In the genomic region with DNA sequence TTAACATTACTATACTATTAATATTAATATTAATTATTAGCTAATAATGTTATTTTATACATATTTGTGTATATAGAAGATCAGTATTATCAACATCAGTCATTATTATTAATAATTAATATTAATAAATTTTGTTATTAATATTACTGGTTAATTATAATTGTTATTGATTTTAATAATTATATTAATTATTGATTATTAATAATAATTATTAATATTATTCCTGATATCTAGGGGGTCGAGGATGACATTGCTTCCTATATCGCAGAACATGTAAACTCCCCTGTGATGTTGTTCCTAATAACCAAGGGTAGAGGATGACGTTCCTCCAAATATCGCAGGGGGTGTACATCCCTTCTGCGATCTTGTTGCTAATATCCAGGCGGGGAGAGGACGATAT, we compare ENCODE assay signal across 26 cellular contexts.
"Had no signal": no experiment of that assay in that cellular context is flagged by ENCODE, and none has a peak within 500 bp of the region (broad histone marks: within the 10 kb centered on the region; RNA-seq: fewer than 3 reads in every experiment).

No MANE protein-coding gene starts in this region.

- H3K27ac Mint-ChIP-seq: immature natural killer cell; nephron progenitor cell; stimulated activated naive CD8-positive, alpha-beta T cell treated with anti-CD3 and anti-CD28 coated beads, Interleukin-15, amount 100 ng/mL, for 72 hours had no signal

- ATAC-seq: left ventricle myocardium superior; lower lobe of right lung; naive thymus-derived CD8-positive, alpha-beta T cell; right lobe of liver; stimulated activated naive CD8-positive, alpha-beta T cell treated with anti-CD3 and anti-CD28 coated beads, Interleukin-15, amount 100 ng/mL, for 72 hours; upper lobe of right lung had no signal

- DNase-seq: cortex of kidney; dorsolateral prefrontal cortex; effector CD4-positive, alpha-beta T cell; foreskin keratinocyte; glutamatergic neuron; hypothalamus; immature natural killer cell; left ventricle myocardium superior; lower lobe of right lung; nephron progenitor cell; occipital lobe; ovary; retina; right lobe of liver; stimulated activated CD4-positive, alpha-beta T cell treated with anti-CD3 and anti-CD28 coated beads, Interleukin-12 subunit alpha, Interleukin-12 subunit beta, amount 100 ng/mL, for 4 hours; stimulated activated CD4-positive, alpha-beta T cell treated with anti-CD3 and anti-CD28 coated beads, Interleukin-1b, Interleukin-23, amount 100 ng/mL, for 48 hours; stimulated activated CD4-positive, alpha-beta T cell treated with anti-CD3 and anti-CD28 coated beads, Interleukin-4, amount 100 ng/mL, for 1 hour; stimulated activated CD8-positive, alpha-beta memory T cell treated with anti-CD3 and anti-CD28 coated beads, Interleukin-4, amount 100 ng/mL, for 48 hours; stimulated activated naive CD8-positive, alpha-beta T cell treated with anti-CD3 and anti-CD28 coated beads, Interleukin-15, amount 100 ng/mL, for 72 hours; transverse colon; upper lobe of right lung; uterus had no signal

- H3K36me3 ChIP-seq: esophagus muscularis mucosa, lower lobe of right lung, ovary, right lobe of liver, suprapubic skin, transverse colon, upper lobe of right lung, uterus had no signal

- H3K4me3 ChIP-seq: dorsolateral prefrontal cortex, esophagus muscularis mucosa, lower lobe of right lung, ovary, right lobe of liver, smooth muscle cell, suprapubic skin, transverse colon, upper lobe of right lung, uterus had no signal

- H3K27me3 ChIP-seq: dorsolateral prefrontal cortex, ovary, right lobe of liver, transverse colon, upper lobe of right lung, uterus had no signal

- H3K9me3 Mint-ChIP-seq: naive thymus-derived CD8-positive, alpha-beta T cell; nephron progenitor cell; stimulated activated naive CD8-positive, alpha-beta T cell treated with anti-CD3 and anti-CD28 coated beads, Interleukin-15, amount 100 ng/mL, for 72 hours had no signal

- H3K4me1 Mint-ChIP-seq: immature natural killer cell; naive thymus-derived CD8-positive, alpha-beta T cell; stimulated activated naive CD8-positive, alpha-beta T cell treated with anti-CD3 and anti-CD28 coated beads, Interleukin-15, amount 100 ng/mL, for 72 hours had no signal

- H3K4me1 ChIP-seq: esophagus muscularis mucosa, right lobe of liver, transverse colon, upper lobe of right lung, uterus had no signal

- H3K4me3 Mint-ChIP-seq: immature natural killer cell; naive thymus-derived CD8-positive, alpha-beta T cell; nephron progenitor cell; stimulated activated naive CD8-positive, alpha-beta T cell treated with anti-CD3 and anti-CD28 coated beads, Interleukin-15, amount 100 ng/mL, for 72 hours had no signal

- H3K36me3 Mint-ChIP-seq: immature natural killer cell; naive thymus-derived CD8-positive, alpha-beta T cell had no signal

- H3K9me3 ChIP-seq: esophagus muscularis mucosa, lower lobe of right lung, ovary, right lobe of liver, suprapubic skin, transverse colon, upper lobe of right lung, uterus had no signal

- H3K27ac ChIP-seq: dorsolateral prefrontal cortex, esophagus muscularis mucosa, foreskin keratinocyte, lower lobe of right lung, ovary, right lobe of liver, suprapubic skin, transverse colon, upper lobe of right lung, uterus had no signal
